In the genomic region with DNA sequence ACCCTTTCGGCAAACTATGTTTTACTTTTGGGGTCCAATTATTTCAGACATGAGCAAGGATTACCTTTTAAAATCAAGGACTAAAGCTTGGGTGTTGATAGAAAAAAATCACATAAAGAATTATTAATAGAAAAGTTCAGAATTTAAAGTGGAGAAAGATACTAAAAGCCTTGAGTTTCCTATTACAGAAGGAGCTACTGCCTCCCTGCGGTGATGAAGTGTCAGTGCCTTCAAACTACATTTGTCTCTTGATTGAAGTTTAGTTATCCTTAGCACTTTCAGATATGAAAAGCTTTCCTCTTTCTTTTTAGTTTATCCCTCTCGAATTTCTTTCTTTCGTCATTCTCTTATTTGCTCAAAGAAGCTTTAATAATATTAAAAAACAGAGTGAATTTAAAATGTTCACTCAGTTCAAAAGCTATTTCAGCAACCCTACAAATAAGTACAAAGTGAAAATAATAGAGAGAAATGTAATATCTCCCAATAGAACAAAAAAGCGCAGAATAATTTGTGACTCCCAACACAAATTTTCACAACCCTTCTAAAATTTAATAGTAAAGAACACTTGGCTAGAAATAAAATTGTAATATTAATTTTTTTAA, we compare ENCODE assay signal across 8 cellular contexts.
DNase-seq lines count a peak whose midpoint lies in the region; ATAC-seq and TF ChIP-seq lines count a peak whose summit lies in the region.

No MANE protein-coding gene starts in this region.

- CTCF ChIA-PET in activated naive CD4-positive, alpha-beta T cell treated with anti-CD3 and anti-CD28 coated beads for 36 hours (lab: Charles Lee) = interaction anchor here (0.6 to 2.9 kb wide), 18 partner anchors 18 to 1113 kb away, joined by 3 to 11 read pairs (median 4); partner anchors contain the start of gene GEMIN2

- peak; percentile 51 for DNase-seq in activated naive CD4-positive, alpha-beta T cell treated with anti-CD3 and anti-CD28 coated beads for 36 hours
- no peak for DNase-seq in activated naive CD4-positive, alpha-beta T cell (lab: John Stamatoyannopoulos, UW)
- DNase-seq in LNCaP clone FGC (ENCODE audit: low read depth) (no peak), SK-MEL-5 (ENCODE audit: low read depth, low spot score) (peak; percentile 64), fibroblast of mammary gland (ENCODE audit: low read depth) (peak; percentile 66), progenitor cell of endocrine pancreas (ENCODE audit: low spot score, unreplicated experiment) (no peak), OCI-M2 (lab: John Stamatoyannopoulos, UW; ENCODE audit: unreplicated experiment) (no peak)

- intact Hi-C loops in activated naive CD4-positive, alpha-beta T cell treated with anti-CD3 and anti-CD28 coated beads for 36 hours (cut with micrococcal nuclease) = loop anchor here (1.0 kb wide), 5 partner anchors 148 to 1112 kb away; no protein-coding TSS in a partner anchor

- no peak overlapping the region for H3K27ac Mint-ChIP-seq in activated naive CD4-positive, alpha-beta T cell treated with anti-CD3 and anti-CD28 coated beads for 36 hours
- H3K27ac Mint-ChIP-seq in progenitor cell of endocrine pancreas = no peak overlapping the region

- ATAC-seq in GM21576 (IDR thresholded peaks at IDR 0.05; ENCODE audit: unreplicated experiment) = peak; percentile 83

- no peak overlapping the region for H3K4me3 Mint-ChIP-seq in activated naive CD4-positive, alpha-beta T cell treated with anti-CD3 and anti-CD28 coated beads for 36 hours
- H3K4me3 Mint-ChIP-seq in progenitor cell of endocrine pancreas (ENCODE audit: low read depth) = no peak overlapping the region

- H3K9me3 Mint-ChIP-seq in activated naive CD4-positive, alpha-beta T cell treated with anti-CD3 and anti-CD28 coated beads for 36 hours = no peaks in the 10 kb centered on the region
- peaks cover 7% of the 10 kb centered on the region for H3K9me3 Mint-ChIP-seq in progenitor cell of endocrine pancreas (ENCODE audit: low read depth)

- in situ Hi-C loops in SK-MEL-5 (cut with HindIII; ENCODE audit: low pct_unique_long_range_greater_than_20kb, low sequenced_read_pairs) = no loop called here

- H3K4me1 Mint-ChIP-seq in activated naive CD4-positive, alpha-beta T cell treated with anti-CD3 and anti-CD28 coated beads for 36 hours (ENCODE audit: low read depth) = no peaks in the 10 kb centered on the region
- H3K4me1 Mint-ChIP-seq in progenitor cell of endocrine pancreas (ENCODE audit: low read depth) = peaks cover 15% of the 10 kb centered on the region

- peak; percentile 74 for TF ChIP-seq CTCF in LNCaP clone FGC (IDR thresholded peaks at IDR 0.05; ENCODE audit: control insufficient read depth, extremely low read depth, insufficient read depth)
- peak; percentile 94 for TF ChIP-seq CTCF in fibroblast of mammary gland (conservative IDR thresholded peaks at IDR 0.05; ENCODE audit: control insufficient read depth, insufficient read depth, low read depth, low read length)
- peak; percentile 93 for TF ChIP-seq CTCF in progenitor cell of endocrine pancreas (IDR thresholded peaks at IDR 0.05; ENCODE audit: unreplicated experiment)

- H3K4me3 ChIP-seq in LNCaP clone FGC (ENCODE audit: low read depth, low read length) = no peak overlapping the region
- H3K4me3 ChIP-seq in fibroblast of mammary gland (ENCODE audit: control insufficient read depth, low read depth, low read length) = no peak overlapping the region

- peaks cover 2% of the 10 kb centered on the region for H3K36me3 Mint-ChIP-seq in activated naive CD4-positive, alpha-beta T cell treated with anti-CD3 and anti-CD28 coated beads for 36 hours (ENCODE audit: low read depth)
- peaks cover 20% of the 10 kb centered on the region for H3K36me3 Mint-ChIP-seq in progenitor cell of endocrine pancreas (ENCODE audit: insufficient read depth)

- H3K27me3 Mint-ChIP-seq in activated naive CD4-positive, alpha-beta T cell treated with anti-CD3 and anti-CD28 coated beads for 36 hours (ENCODE audit: low read depth) = no peaks in the 10 kb centered on the region
- no peaks in the 10 kb centered on the region for H3K27me3 Mint-ChIP-seq in progenitor cell of endocrine pancreas

Comparison
In these comparisons a context has a peak if more than half of its experiments do, and no peak if none do; other contexts are left out.
1. DNase-seq: peak in activated naive CD4-positive, alpha-beta T cell treated with anti-CD3 and anti-CD28 coated beads for 36 hours (single experiment), SK-MEL-5 (single experiment) and fibroblast of mammary gland (single experiment); none in activated naive CD4-positive, alpha-beta T cell (0 of 4), LNCaP clone FGC (single experiment), progenitor cell of endocrine pancreas (single experiment) and OCI-M2 (single experiment).
2. Peak in every context shown above with its lines, with median percentiles within 50 percentile points of each other: CTCF ChIP-seq.